ENCODE assay signal across 1 cellular context in genomic region chr10:108049668-108050067, GRCh38.
TF ChIP-seq lines count a peak whose summit lies in the region.

No MANE protein-coding gene starts in this region.

TF ChIP-seq in GM12878, 131 proteins besides CTCF, POLR2A, EP300 and RAD21 (continued from another document and continues in another):
- no peak for TF ChIP-seq GABPA (IDR thresholded peaks at IDR 0.05; ENCODE audit: low read depth)
- TF ChIP-seq HDGF (IDR thresholded peaks at IDR 0.05): no peak
- no peak for TF ChIP-seq MXI1 (IDR thresholded peaks at IDR 0.05; ENCODE audit: low read depth, low read length)
- no peak for TF ChIP-seq ZNF274 (IDR thresholded peaks at IDR 0.05; ENCODE audit: insufficient read depth, insufficient read length)
- TF ChIP-seq, protein P1, sequence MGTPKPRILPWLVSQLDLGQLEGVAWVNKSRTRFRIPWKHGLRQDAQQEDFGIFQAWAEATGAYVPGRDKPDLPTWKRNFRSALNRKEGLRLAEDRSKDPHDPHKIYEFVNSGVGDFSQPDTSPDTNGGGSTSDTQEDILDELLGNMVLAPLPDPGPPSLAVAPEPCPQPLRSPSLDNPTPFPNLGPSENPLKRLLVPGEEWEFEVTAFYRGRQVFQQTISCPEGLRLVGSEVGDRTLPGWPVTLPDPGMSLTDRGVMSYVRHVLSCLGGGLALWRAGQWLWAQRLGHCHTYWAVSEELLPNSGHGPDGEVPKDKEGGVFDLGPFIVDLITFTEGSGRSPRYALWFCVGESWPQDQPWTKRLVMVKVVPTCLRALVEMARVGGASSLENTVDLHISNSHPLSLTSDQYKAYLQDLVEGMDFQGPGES (IDR thresholded peaks at IDR 0.05): no peak
- no peak for TF ChIP-seq SUPT20H (IDR thresholded peaks at IDR 0.05; ENCODE audit: borderline replicate concordance, control insufficient read depth, low read depth, low read length)
- no peak for TF ChIP-seq WRNIP1 (IDR thresholded peaks at IDR 0.05; ENCODE audit: borderline replicate concordance, low read depth, low read length)
- no peak for TF ChIP-seq EED (IDR thresholded peaks at IDR 0.05; ENCODE audit: low read depth)
- TF ChIP-seq, protein P2, sequence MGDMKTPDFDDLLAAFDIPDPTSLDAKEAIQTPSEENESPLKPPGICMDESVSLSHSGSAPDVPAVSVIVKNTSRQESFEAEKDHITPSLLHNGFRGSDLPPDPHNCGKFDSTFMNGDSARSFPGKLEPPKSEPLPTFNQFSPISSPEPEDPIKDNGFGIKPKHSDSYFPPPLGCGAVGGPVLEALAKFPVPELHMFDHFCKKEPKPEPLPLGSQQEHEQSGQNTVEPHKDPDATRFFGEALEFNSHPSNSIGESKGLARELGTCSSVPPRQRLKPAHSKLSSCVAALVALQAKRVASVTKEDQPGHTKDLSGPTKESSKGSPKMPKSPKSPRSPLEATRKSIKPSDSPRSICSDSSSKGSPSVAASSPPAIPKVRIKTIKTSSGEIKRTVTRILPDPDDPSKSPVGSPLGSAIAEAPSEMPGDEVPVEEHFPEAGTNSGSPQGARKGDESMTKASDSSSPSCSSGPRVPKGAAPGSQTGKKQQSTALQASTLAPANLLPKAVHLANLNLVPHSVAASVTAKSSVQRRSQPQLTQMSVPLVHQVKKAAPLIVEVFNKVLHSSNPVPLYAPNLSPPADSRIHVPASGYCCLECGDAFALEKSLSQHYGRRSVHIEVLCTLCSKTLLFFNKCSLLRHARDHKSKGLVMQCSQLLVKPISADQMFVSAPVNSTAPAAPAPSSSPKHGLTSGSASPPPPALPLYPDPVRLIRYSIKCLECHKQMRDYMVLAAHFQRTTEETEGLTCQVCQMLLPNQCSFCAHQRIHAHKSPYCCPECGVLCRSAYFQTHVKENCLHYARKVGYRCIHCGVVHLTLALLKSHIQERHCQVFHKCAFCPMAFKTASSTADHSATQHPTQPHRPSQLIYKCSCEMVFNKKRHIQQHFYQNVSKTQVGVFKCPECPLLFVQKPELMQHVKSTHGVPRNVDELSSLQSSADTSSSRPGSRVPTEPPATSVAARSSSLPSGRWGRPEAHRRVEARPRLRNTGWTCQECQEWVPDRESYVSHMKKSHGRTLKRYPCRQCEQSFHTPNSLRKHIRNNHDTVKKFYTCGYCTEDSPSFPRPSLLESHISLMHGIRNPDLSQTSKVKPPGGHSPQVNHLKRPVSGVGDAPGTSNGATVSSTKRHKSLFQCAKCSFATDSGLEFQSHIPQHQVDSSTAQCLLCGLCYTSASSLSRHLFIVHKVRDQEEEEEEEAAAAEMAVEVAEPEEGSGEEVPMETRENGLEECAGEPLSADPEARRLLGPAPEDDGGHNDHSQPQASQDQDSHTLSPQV (IDR thresholded peaks at IDR 0.05): no peak
- TF ChIP-seq, protein P3, sequence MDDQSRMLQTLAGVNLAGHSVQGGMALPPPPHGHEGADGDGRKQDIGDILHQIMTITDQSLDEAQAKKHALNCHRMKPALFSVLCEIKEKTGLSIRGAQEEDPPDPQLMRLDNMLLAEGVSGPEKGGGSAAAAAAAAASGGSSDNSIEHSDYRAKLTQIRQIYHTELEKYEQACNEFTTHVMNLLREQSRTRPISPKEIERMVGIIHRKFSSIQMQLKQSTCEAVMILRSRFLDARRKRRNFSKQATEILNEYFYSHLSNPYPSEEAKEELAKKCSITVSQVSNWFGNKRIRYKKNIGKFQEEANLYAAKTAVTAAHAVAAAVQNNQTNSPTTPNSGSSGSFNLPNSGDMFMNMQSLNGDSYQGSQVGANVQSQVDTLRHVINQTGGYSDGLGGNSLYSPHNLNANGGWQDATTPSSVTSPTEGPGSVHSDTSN (IDR thresholded peaks at IDR 0.05; ENCODE audit: insufficient replicate concordance, low read depth, low read length): no peak
- TF ChIP-seq, protein P4, sequence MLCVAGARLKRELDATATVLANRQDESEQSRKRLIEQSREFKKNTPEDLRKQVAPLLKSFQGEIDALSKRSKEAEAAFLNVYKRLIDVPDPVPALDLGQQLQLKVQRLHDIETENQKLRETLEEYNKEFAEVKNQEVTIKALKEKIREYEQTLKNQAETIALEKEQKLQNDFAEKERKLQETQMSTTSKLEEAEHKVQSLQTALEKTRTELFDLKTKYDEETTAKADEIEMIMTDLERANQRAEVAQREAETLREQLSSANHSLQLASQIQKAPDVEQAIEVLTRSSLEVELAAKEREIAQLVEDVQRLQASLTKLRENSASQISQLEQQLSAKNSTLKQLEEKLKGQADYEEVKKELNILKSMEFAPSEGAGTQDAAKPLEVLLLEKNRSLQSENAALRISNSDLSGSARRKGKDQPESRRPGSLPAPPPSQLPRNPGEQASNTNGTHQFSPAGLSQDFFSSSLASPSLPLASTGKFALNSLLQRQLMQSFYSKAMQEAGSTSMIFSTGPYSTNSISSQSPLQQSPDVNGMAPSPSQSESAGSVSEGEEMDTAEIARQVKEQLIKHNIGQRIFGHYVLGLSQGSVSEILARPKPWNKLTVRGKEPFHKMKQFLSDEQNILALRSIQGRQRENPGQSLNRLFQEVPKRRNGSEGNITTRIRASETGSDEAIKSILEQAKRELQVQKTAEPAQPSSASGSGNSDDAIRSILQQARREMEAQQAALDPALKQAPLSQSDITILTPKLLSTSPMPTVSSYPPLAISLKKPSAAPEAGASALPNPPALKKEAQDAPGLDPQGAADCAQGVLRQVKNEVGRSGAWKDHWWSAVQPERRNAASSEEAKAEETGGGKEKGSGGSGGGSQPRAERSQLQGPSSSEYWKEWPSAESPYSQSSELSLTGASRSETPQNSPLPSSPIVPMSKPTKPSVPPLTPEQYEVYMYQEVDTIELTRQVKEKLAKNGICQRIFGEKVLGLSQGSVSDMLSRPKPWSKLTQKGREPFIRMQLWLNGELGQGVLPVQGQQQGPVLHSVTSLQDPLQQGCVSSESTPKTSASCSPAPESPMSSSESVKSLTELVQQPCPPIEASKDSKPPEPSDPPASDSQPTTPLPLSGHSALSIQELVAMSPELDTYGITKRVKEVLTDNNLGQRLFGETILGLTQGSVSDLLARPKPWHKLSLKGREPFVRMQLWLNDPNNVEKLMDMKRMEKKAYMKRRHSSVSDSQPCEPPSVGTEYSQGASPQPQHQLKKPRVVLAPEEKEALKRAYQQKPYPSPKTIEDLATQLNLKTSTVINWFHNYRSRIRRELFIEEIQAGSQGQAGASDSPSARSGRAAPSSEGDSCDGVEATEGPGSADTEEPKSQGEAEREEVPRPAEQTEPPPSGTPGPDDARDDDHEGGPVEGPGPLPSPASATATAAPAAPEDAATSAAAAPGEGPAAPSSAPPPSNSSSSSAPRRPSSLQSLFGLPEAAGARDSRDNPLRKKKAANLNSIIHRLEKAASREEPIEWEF (IDR thresholded peaks at IDR 0.05; ENCODE audit: insufficient replicate concordance, low read depth, low read length): no peak
- TF ChIP-seq ASH2L (IDR thresholded peaks at IDR 0.05; ENCODE audit: borderline replicate concordance, low read depth): no peak
- TF ChIP-seq BACH1 (IDR thresholded peaks at IDR 0.05; ENCODE audit: borderline replicate concordance): no peak
- TF ChIP-seq KDM1A (IDR thresholded peaks at IDR 0.05; ENCODE audit: borderline replicate concordance): no peak
- TF ChIP-seq, protein P5, sequence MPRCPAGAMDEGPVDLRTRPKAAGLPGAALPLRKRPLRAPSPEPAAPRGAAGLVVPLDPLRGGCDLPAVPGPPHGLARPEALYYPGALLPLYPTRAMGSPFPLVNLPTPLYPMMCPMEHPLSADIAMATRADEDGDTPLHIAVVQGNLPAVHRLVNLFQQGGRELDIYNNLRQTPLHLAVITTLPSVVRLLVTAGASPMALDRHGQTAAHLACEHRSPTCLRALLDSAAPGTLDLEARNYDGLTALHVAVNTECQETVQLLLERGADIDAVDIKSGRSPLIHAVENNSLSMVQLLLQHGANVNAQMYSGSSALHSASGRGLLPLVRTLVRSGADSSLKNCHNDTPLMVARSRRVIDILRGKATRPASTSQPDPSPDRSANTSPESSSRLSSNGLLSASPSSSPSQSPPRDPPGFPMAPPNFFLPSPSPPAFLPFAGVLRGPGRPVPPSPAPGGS (IDR thresholded peaks at IDR 0.05; ENCODE audit: borderline replicate concordance, insufficient read depth, low read depth, low read length, poor library complexity, severe bottlenecking): peak; percentile 82
- peak; percentile 64; the same call in 1 of the 2 replicates for TF ChIP-seq FOXM1 (IDR thresholded peaks at IDR 0.05; ENCODE audit: low read depth, low read length)
- no peak for TF ChIP-seq CHD2 (IDR thresholded peaks at IDR 0.05; ENCODE audit: borderline replicate concordance, low read depth, low read length)
- TF ChIP-seq, protein P6, sequence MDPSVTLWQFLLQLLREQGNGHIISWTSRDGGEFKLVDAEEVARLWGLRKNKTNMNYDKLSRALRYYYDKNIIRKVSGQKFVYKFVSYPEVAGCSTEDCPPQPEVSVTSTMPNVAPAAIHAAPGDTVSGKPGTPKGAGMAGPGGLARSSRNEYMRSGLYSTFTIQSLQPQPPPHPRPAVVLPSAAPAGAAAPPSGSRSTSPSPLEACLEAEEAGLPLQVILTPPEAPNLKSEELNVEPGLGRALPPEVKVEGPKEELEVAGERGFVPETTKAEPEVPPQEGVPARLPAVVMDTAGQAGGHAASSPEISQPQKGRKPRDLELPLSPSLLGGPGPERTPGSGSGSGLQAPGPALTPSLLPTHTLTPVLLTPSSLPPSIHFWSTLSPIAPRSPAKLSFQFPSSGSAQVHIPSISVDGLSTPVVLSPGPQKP (IDR thresholded peaks at IDR 0.05; ENCODE audit: low read depth, low read length): no peak
- no peak for TF ChIP-seq TBL1XR1 (IDR thresholded peaks at IDR 0.05; ENCODE audit: low read depth, low read length)
- TF ChIP-seq ESRRA (IDR thresholded peaks at IDR 0.05; ENCODE audit: low read length): no peak; the same call in 1 of the 2 replicates
- no peak for TF ChIP-seq ZBTB33 (IDR thresholded peaks at IDR 0.05)
- TF ChIP-seq REST (IDR thresholded peaks at IDR 0.05; ENCODE audit: low read depth, low read length): no peak
- no peak for TF ChIP-seq STAT3 (IDR thresholded peaks at IDR 0.05; ENCODE audit: low read depth, low read length)
- no peak for TF ChIP-seq USF1 (IDR thresholded peaks at IDR 0.05; ENCODE audit: borderline replicate concordance, extremely low read length, insufficient read depth, low read depth, low read length)
- peak; percentile 65; the same call in 1 of the 2 replicates for TF ChIP-seq MEF2A (IDR thresholded peaks at IDR 0.05; ENCODE audit: insufficient read depth, low read depth, low read length)
- TF ChIP-seq IRF4 (IDR thresholded peaks at IDR 0.05; ENCODE audit: low read depth, low read length): no peak
- no peak for TF ChIP-seq RAD51 (IDR thresholded peaks at IDR 0.05)
- TF ChIP-seq NRF1 (conservative IDR thresholded peaks at IDR 0.05; ENCODE audit: low read depth, low read length): no peak
- no peak for TF ChIP-seq JUND (IDR thresholded peaks at IDR 0.05; ENCODE audit: low read depth, low read length)
- TF ChIP-seq CHD1 (IDR thresholded peaks at IDR 0.05; ENCODE audit: low read depth, low read length): no peak
- TF ChIP-seq ZNF384 (IDR thresholded peaks at IDR 0.05; ENCODE audit: borderline replicate concordance, low read depth, low read length): no peak
- no peak for TF ChIP-seq DPF2 (IDR thresholded peaks at IDR 0.05)
- TF ChIP-seq, protein P7, sequence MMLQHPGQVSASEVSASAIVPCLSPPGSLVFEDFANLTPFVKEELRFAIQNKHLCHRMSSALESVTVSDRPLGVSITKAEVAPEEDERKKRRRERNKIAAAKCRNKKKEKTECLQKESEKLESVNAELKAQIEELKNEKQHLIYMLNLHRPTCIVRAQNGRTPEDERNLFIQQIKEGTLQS (IDR thresholded peaks at IDR 0.05; ENCODE audit: borderline replicate concordance, extremely low read depth, low read depth, low read length): no peak
- no peak for TF ChIP-seq GATAD2B (conservative IDR thresholded peaks at IDR 0.05; ENCODE audit: low read depth)
- TF ChIP-seq SREBF2 (IDR thresholded peaks at IDR 0.05; ENCODE audit: low read length): no peak
- TF ChIP-seq CEBPB (IDR thresholded peaks at IDR 0.05; ENCODE audit: borderline replicate concordance in 1 of 2, low read depth in 2 of 2, low read length in 2 of 2): no peak
- 0 out of 2 replicates have a peak, but pooled peaks have one; percentile 16 for TF ChIP-seq JUNB (IDR thresholded peaks at IDR 0.05)
- no peak for TF ChIP-seq SPI1 (IDR thresholded peaks at IDR 0.05; ENCODE audit: borderline replicate concordance, insufficient read depth, low read depth, low read length)
- no peak for TF ChIP-seq TCF3 (IDR thresholded peaks at IDR 0.05; ENCODE audit: borderline replicate concordance, insufficient read depth, low read depth, low read length)
